ENCODE assay signal across 24 cellular contexts in genomic region chr5:115480245-115480644, GRCh38.
DNase-seq lines count a peak whose midpoint lies in the region; ATAC-seq and TF ChIP-seq lines count a peak whose summit lies in the region.
"Had no signal": no experiment of that assay in that cellular context is flagged by ENCODE, and none has a peak within 500 bp of the region (broad histone marks: within the 10 kb centered on the region; RNA-seq: fewer than 3 reads in every experiment).

No MANE protein-coding gene starts in this region.

- in situ Hi-C loops in Caki2 (cut with HindIII; ENCODE audit: low pct_unique_long_range_greater_than_20kb, low sequenced_read_pairs), result no loop called here

- no peak overlapping the region for H3K4me3 ChIP-seq in Karpas-422 (ENCODE audit: low read length)
- no peak overlapping the region for H3K4me3 ChIP-seq in sigmoid colon
- H3K4me3 ChIP-seq: BLaER1, hepatocyte, SK-N-MC had no signal

- TF ChIP-seq EP300 in sigmoid colon (IDR thresholded peaks at IDR 0.05), result no peak

- intact Hi-C loops in sigmoid colon (cut with DNase I), result no loop called here

- no peak for TF ChIP-seq POLR2A in sigmoid colon (IDR thresholded peaks at IDR 0.05)

- H3K9me3 ChIP-seq in Karpas-422 (ENCODE audit: low read length) (no peaks in the 10 kb centered on the region), sigmoid colon (no peaks in the 10 kb centered on the region)
- H3K9me3 ChIP-seq: BLaER1 had no signal

- H3K27me3 ChIP-seq in Karpas-422 (ENCODE audit: low read length) (no peaks in the 10 kb centered on the region), sigmoid colon (no peaks in the 10 kb centered on the region)
- H3K27me3 ChIP-seq: BLaER1 had no signal

- H2AFZ ChIP-seq in Karpas-422 (ENCODE audit: low read length), result no peak overlapping the region
- H2AFZ ChIP-seq: hepatocyte had no signal

- H3K4me2 ChIP-seq in Karpas-422 (ENCODE audit: low read depth, low read length, poor library complexity, severe bottlenecking), result no peak overlapping the region
- H3K4me2 ChIP-seq: BLaER1, hepatocyte had no signal

- 81 to 84% methylated on average over 4 of the region's 4 CpGs for WGBS in sigmoid colon, 2 donors

- H3K36me3 ChIP-seq in Karpas-422 (ENCODE audit: insufficient read depth, low read length) (no peaks in the 10 kb centered on the region), sigmoid colon (no peaks in the 10 kb centered on the region)
- H3K36me3 ChIP-seq: BLaER1 had no signal

- H3K4me1 ChIP-seq in Karpas-422 (ENCODE audit: low read length) (peaks cover 8% of the 10 kb centered on the region), sigmoid colon (no peaks in the 10 kb centered on the region)
- H3K4me1 ChIP-seq: BLaER1 had no signal

- H3K79me2 ChIP-seq in Karpas-422 (ENCODE audit: low read length), result no peaks in the 10 kb centered on the region
- H3K79me2 ChIP-seq: hepatocyte had no signal

- TF ChIP-seq CTCF in sigmoid colon (IDR thresholded peaks at IDR 0.05), result no peak

- DNase-seq in Caki2 (ENCODE audit: low read depth), result peak; percentile 27
- DNase-seq in GM19240 (ENCODE audit: insufficient read length, low spot score), result peak; percentile 16
- peak; percentile 55 for DNase-seq in Karpas-422
- no peak for DNase-seq in dedifferentiated amniotic fluid mesenchymal stem cell (ENCODE audit: extremely low spot score)
- DNase-seq in stimulated activated naive CD8-positive, alpha-beta T cell treated with anti-CD3 and anti-CD28 coated beads, Interleukin-15, Interleukin-2, amounts not matched to agents 100 U/mL and 50 U/mL, for 24 hours, result no peak
- no peak for DNase-seq in stimulated activated CD4-positive, alpha-beta T cell treated with anti-CD3 and anti-CD28 coated beads, Interleukin-4, amount 100 ng/mL, for 24 hours
- no peak for DNase-seq in sigmoid colon
- DNase-seq: 8988T; activated CD4-positive, alpha-beta T cell treated with anti-CD3 and anti-CD28 coated beads for 36 hours; activated CD8-positive, alpha-beta memory T cell treated with anti-CD3 and anti-CD28 coated beads, Interleukin-2, amount 50 U/mL, for 48 hours; anterior cingulate cortex; DMS153; endodermal cell; HCEC 1CT; NCI-H1092 treated with DMSO at 0.1 percent for 48 hours; NCI-H748 treated with DMSO at 0.1 percent for 48 hours; stimulated activated naive CD4-positive, alpha-beta T cell treated with Interleukin-2 at 50 U/mL for 16 hours; T1000; trophoblast cell had no signal

- peak; percentile 55 for ATAC-seq in HG02759 (IDR thresholded peaks at IDR 0.05; ENCODE audit: unreplicated experiment)
- no peak for ATAC-seq in stimulated activated naive CD8-positive, alpha-beta T cell treated with anti-CD3 and anti-CD28 coated beads, Interleukin-15, Interleukin-2, amounts not matched to agents 100 U/mL and 50 U/mL, for 24 hours
- ATAC-seq: activated CD4-positive, alpha-beta T cell treated with anti-CD3 and anti-CD28 coated beads for 36 hours; Panc1 had no signal

- no peak overlapping the region for H3K27ac ChIP-seq in Karpas-422 (ENCODE audit: low read length)
- H3K27ac ChIP-seq in sigmoid colon, result no peak overlapping the region
- H3K27ac ChIP-seq: BLaER1, hepatocyte, SK-N-MC had no signal

- H3K9ac ChIP-seq in Karpas-422 (ENCODE audit: low read length), result no peak overlapping the region
- H3K9ac ChIP-seq: BLaER1 had no signal

- H3K9me2 ChIP-seq in Karpas-422 (replicated peaks; ENCODE audit: insufficient read depth, low read length), result no peaks in the 10 kb centered on the region

- H4K20me1 ChIP-seq in Karpas-422 (ENCODE audit: insufficient read depth, low read depth, low read length), result no peaks in the 10 kb centered on the region
- H4K20me1 ChIP-seq: BLaER1 had no signal

Comparison
In these comparisons a context has a peak if more than half of its experiments do, and no peak if none do; other contexts are left out.
1. DNase-seq: peak in Caki2 (single experiment), GM19240 (single experiment) and Karpas-422 (single experiment); none in dedifferentiated amniotic fluid mesenchymal stem cell (single experiment), stimulated activated naive CD8-positive, alpha-beta T cell treated with anti-CD3 and anti-CD28 coated beads, Interleukin-15, Interleukin-2, amounts not matched to agents 100 U/mL and 50 U/mL, for 24 hours (single experiment), stimulated activated CD4-positive, alpha-beta T cell treated with anti-CD3 and anti-CD28 coated beads, Interleukin-4, amount 100 ng/mL, for 24 hours (single experiment) and sigmoid colon (single experiment).